Comparison of ENCODE assay signal across 8 cellular contexts in genomic region chr1:26694597-26695416, GRCh38. TPM values are rescaled to one million over a fixed set of nuclear protein-coding genes. Genes with fewer than 3 reads are reported as not detected.
DNase-seq lines count a peak whose midpoint lies in the region; ATAC-seq and TF ChIP-seq lines count a peak whose summit lies in the region.

No MANE protein-coding gene starts in this region.

- no peak for TF ChIP-seq POLR2A in GM18505 (IDR thresholded peaks at IDR 0.05; ENCODE audit: borderline replicate concordance, extremely low read depth, insufficient read depth, insufficient read length)

- H3K36me3 ChIP-seq in A673 (ENCODE audit: insufficient read depth, low read length, poor library complexity, severe bottlenecking) (no peaks in the 10 kb centered on the region), liver (ENCODE audit: control insufficient read depth in 4 of 4, insufficient read depth in 3 of 4, low read depth in 1 of 4, low read length in 3 of 4) (no peaks in the 10 kb centered on the region)

- H3K27ac ChIP-seq in A673 (ENCODE audit: low read depth, low read length, poor library complexity, severe bottlenecking) (peak overlapping the region; percentile 97), liver (ENCODE audit: low read depth in 1 of 2, low read length in 2 of 2) (peak overlapping the region; percentile 95 to 98)

- BruUV-seq in A673 (replicated peaks; lab: Mats Ljungman, UMichigan) = TSS peak; percentile 68

- TF ChIP-seq CTCF in A673 (conservative IDR thresholded peaks at IDR 0.05; ENCODE audit: low read depth, low read length) = no peak
- no peak for TF ChIP-seq CTCF in HFFc6 (IDR thresholded peaks at IDR 0.05)
- TF ChIP-seq CTCF in liver (IDR thresholded peaks at IDR 0.05; ENCODE audit: low read depth, low read length, missing input control) = no peak
- TF ChIP-seq CTCF in type B pancreatic cell (conservative IDR thresholded peaks at IDR 0.05) = no peak
- TF ChIP-seq CTCF in GM13976 (IDR thresholded peaks at IDR 0.05; ENCODE audit: borderline replicate concordance, control extremely low read depth, extremely low read depth, insufficient read depth, missing control alignments) = no peak

- POLR2A ChIA-PET in A673 (lab: Charles Lee; ENCODE audit: low non-redundant PET) = no interaction called here

- H3K4me1 ChIP-seq in A673 (ENCODE audit: insufficient read depth, low read length, poor library complexity, severe bottlenecking) = peaks cover 52% of the 10 kb centered on the region
- peaks cover 14 to 47% (median 40%) of the 10 kb centered on the region in 4 donors for H3K4me1 ChIP-seq in liver (ENCODE audit: control insufficient read depth in 4 of 4, insufficient read depth in 4 of 4, low read length in 3 of 4)

- H3K9me3 ChIP-seq in A673 (ENCODE audit: low read depth, low read length, poor library complexity, severe bottlenecking) (no peaks in the 10 kb centered on the region), liver (ENCODE audit: control insufficient read depth in 4 of 4, low read length in 3 of 4) (no peaks in the 10 kb centered on the region)

- H3K27ac Mint-ChIP-seq in HFFc6 = peak overlapping the region; percentile 92
- peak overlapping the region; percentile 93 for H3K27ac Mint-ChIP-seq in activated naive CD8-positive, alpha-beta T cell treated with anti-CD3 and anti-CD28 coated beads, Interleukin-2, amount 50 U/mL, for 24 hours
- peak overlapping the region; percentile 99 for H3K27ac Mint-ChIP-seq in type B pancreatic cell

- no peak for ATAC-seq in activated naive CD8-positive, alpha-beta T cell treated with anti-CD3 and anti-CD28 coated beads, Interleukin-2, amount 50 U/mL, for 24 hours
- ATAC-seq in HG02588 (IDR thresholded peaks at IDR 0.05; ENCODE audit: unreplicated experiment) (no peak), GM18505 (IDR thresholded peaks at IDR 0.05; ENCODE audit: unreplicated experiment) (no peak)

- H3K36me3 Mint-ChIP-seq in HFFc6 (ENCODE audit: low read depth) = peaks cover under 1% of the 10 kb centered on the region; the same call in 1 of the 2 replicates
- peaks cover under 1% of the 10 kb centered on the region for H3K36me3 Mint-ChIP-seq in activated naive CD8-positive, alpha-beta T cell treated with anti-CD3 and anti-CD28 coated beads, Interleukin-2, amount 50 U/mL, for 24 hours (ENCODE audit: low read depth)
- no peaks in the 10 kb centered on the region for H3K36me3 Mint-ChIP-seq in type B pancreatic cell

- in situ Hi-C loops in GM13976 (cut with MboI; ENCODE audit: low sequenced_read_pairs, unreplicated experiment) = no loop called here

- WGBS in liver = 11% methylated on average over 19 of the region's 19 CpGs

- H3K4me1 Mint-ChIP-seq in HFFc6 (ENCODE audit: low read depth) (peaks cover 37% of the 10 kb centered on the region), type B pancreatic cell (ENCODE audit: unreplicated experiment) (peaks cover 39% of the 10 kb centered on the region)
- peaks cover 37% of the 10 kb centered on the region for H3K4me1 Mint-ChIP-seq in activated naive CD8-positive, alpha-beta T cell treated with anti-CD3 and anti-CD28 coated beads, Interleukin-2, amount 50 U/mL, for 24 hours

- TF ChIP-seq RAD21 in liver (IDR thresholded peaks at IDR 0.05) = no peak

- no peaks in the 10 kb centered on the region for H3K27me3 Mint-ChIP-seq in HFFc6 (ENCODE audit: insufficient read depth)
- H3K27me3 Mint-ChIP-seq in activated naive CD8-positive, alpha-beta T cell treated with anti-CD3 and anti-CD28 coated beads, Interleukin-2, amount 50 U/mL, for 24 hours = no peaks in the 10 kb centered on the region
- H3K27me3 Mint-ChIP-seq in type B pancreatic cell = no peaks in the 10 kb centered on the region

- peak overlapping the region; percentile 84 for H3K4me3 ChIP-seq in A673 (ENCODE audit: low read depth, low read length, poor library complexity, severe bottlenecking)
- H3K4me3 ChIP-seq in liver (ENCODE audit: low read depth in 1 of 3, low read length in 3 of 3) = peak overlapping the region; percentile 35 to 98 (median 58)

- DNase-seq in A673 (ENCODE audit: low spot score) (no peak), HFFc6 (no peak), type B pancreatic cell (ENCODE audit: extremely low spot score, unreplicated experiment) (no peak), GM13976 (ENCODE audit: low spot score) (no peak)
- DNase-seq in activated naive CD8-positive, alpha-beta T cell treated with anti-CD3 and anti-CD28 coated beads, Interleukin-2, amount 50 U/mL, for 24 hours = no peak

- no peaks in the 10 kb centered on the region for H3K27me3 ChIP-seq in A673 (replicated peaks; ENCODE audit: insufficient read depth, low read depth, low read length, poor library complexity)
- H3K27me3 ChIP-seq in liver (ENCODE audit: control insufficient read depth in 4 of 4, insufficient read depth in 4 of 4, low read length in 3 of 4) = no peaks in the 10 kb centered on the region

- CTCF ChIA-PET in A673 (lab: Charles Lee) = no interaction called here

- H3K9ac ChIP-seq in liver (ENCODE audit: low read depth in 1 of 2, low read length in 2 of 2) = peak overlapping the region; percentile 33 to 66

- intact Hi-C loops in A673 (cut with micrococcal nuclease; ENCODE audit: unreplicated experiment) = loop anchor here (5.0 kb wide), 1 partner anchor 92 kb away; the partner anchor contains the start of gene PIGV

- H3K4me3 Mint-ChIP-seq in HFFc6 (peak overlapping the region; percentile 92), type B pancreatic cell (peak overlapping the region; percentile 91)
- peak overlapping the region; percentile 89 for H3K4me3 Mint-ChIP-seq in activated naive CD8-positive, alpha-beta T cell treated with anti-CD3 and anti-CD28 coated beads, Interleukin-2, amount 50 U/mL, for 24 hours

- H3K9me3 Mint-ChIP-seq in HFFc6 = no peaks in the 10 kb centered on the region
- no peaks in the 10 kb centered on the region for H3K9me3 Mint-ChIP-seq in activated naive CD8-positive, alpha-beta T cell treated with anti-CD3 and anti-CD28 coated beads, Interleukin-2, amount 50 U/mL, for 24 hours
- H3K9me3 Mint-ChIP-seq in type B pancreatic cell = no peaks in the 10 kb centered on the region

TF ChIP-seq in liver, 16 proteins besides CTCF, POLR2A, EP300 and RAD21:
- TF ChIP-seq EGR1 (IDR thresholded peaks at IDR 0.05; ENCODE audit: low read depth in 2 of 2) (no peak), FOXA1 (IDR thresholded peaks at IDR 0.05) (no peak), SP1 (IDR thresholded peaks at IDR 0.05) (no peak), ZBTB33 (IDR thresholded peaks at IDR 0.05) (no peak), GABPA (IDR thresholded peaks at IDR 0.05 in 1 of 2, conservative IDR thresholded peaks at IDR 0.05 in 1 of 2) (no peak), JUND (IDR thresholded peaks at IDR 0.05) (no peak), HNF4G (IDR thresholded peaks at IDR 0.05) (no peak), NR2F2 (IDR thresholded peaks at IDR 0.05) (no peak)

RNA-seq across cellular contexts. Expression of gene ARID1A, which starts 1.0 kb away (rescaled TPM):
- total RNA-seq in A673 (2021) (120 and 123 TPM in 2 replicates), liver (10 to 100 TPM; 25.6 to 31.9 TPM), type B pancreatic cell (ENCODE audit: low replicate concordance) (106 and 121 TPM in 2 replicates)
- 10 to 100 TPM; 46.1 to 51.2 (median 49.2) TPM for total RNA-seq in HFFc6 (2021; fragmentation: NEBNext Ultra II Directional; extraction: Animal tissue kit (Norgen Biotek cat#: 25700))
- polyA plus RNA-seq in liver = 10 to 100 TPM; 12.2 to 14.8 TPM
